9 cellular contexts compared by ENCODE assay signal in genomic region chr10:77004917-77005564, GRCh38.
A peak's percentile ranks its signal among the peaks of the same experiment; 100 is the strongest.
DNase-seq lines count a peak whose midpoint lies in the region; ATAC-seq and TF ChIP-seq lines count a peak whose summit lies in the region.
"Had no signal": no experiment of that assay in that cellular context is flagged by ENCODE, and none has a peak within 500 bp of the region (broad histone marks: within the 10 kb centered on the region; RNA-seq: fewer than 3 reads in every experiment).

No MANE protein-coding gene starts in this region.

- H3K4me1 ChIP-seq in IMR-90 (ENCODE audit: control insufficient read depth, insufficient read depth, low read length), result no peaks in the 10 kb centered on the region
- no peaks in the 10 kb centered on the region for H3K4me1 ChIP-seq in ovary (ENCODE audit: insufficient read depth)

- CTCF ChIA-PET in IMR-90 (lab: Yijun Ruan, JAX), result interaction anchor here (0.9 to 1.8 kb wide), 8 partner anchors 12 to 1603 kb away, joined by 3 to 9 read pairs (median 4); partner anchors contain the start of gene ZNF503

- H3K23ac ChIP-seq in IMR-90 (ENCODE audit: low read depth, low read length), result no peak overlapping the region

- peak; percentile 92 for ATAC-seq in IMR-90 (ENCODE audit: low read depth)
- no peak for ATAC-seq in GM18520 (IDR thresholded peaks at IDR 0.05; ENCODE audit: unreplicated experiment)

- peak; percentile 72 for TF ChIP-seq RAD21 in IMR-90 (IDR thresholded peaks at IDR 0.05; ENCODE audit: low read length)

- no peak overlapping the region for H4K91ac ChIP-seq in IMR-90 (ENCODE audit: insufficient read depth, low read depth, low read length)

- H2BK20ac ChIP-seq in IMR-90 (ENCODE audit: low read depth, low read length), result no peak overlapping the region

- TF ChIP-seq CTCF in IMR-90 (conservative IDR thresholded peaks at IDR 0.05; ENCODE audit: low read depth, low read length) (peak; percentile 74), foreskin fibroblast (IDR thresholded peaks at IDR 0.05; ENCODE audit: low read depth, low read length) (peak; percentile 70), ovary (IDR thresholded peaks at IDR 0.05) (peak; percentile 54 to 71 (median 63))

- H4K20me1 ChIP-seq in IMR-90 (ENCODE audit: insufficient read depth, low read length), result no peaks in the 10 kb centered on the region; the same call in 1 of the 2 replicates
- H4K20me1 ChIP-seq: BLaER1 treated with 17β-estradiol and CSF1 and Interleukin-3, amounts not matched to agents 10 nM and 100 nM had no signal

- H2AFZ ChIP-seq in IMR-90 (replicated peaks; ENCODE audit: low read length, poor library complexity), result no peak overlapping the region

- BruUV-seq in IMR-90 (replicated peaks; lab: Mats Ljungman, UMichigan), result no TSS peak

- intact Hi-C loops in IMR-90 (cut with micrococcal nuclease), result loop anchor here (1.0 to 5.0 kb wide), 3 partner anchors 107 to 1603 kb away; partner anchors contain the start of gene ZNF503
- intact Hi-C loops in ovary (cut with DNase I), result loop anchor here in 1 of 4 donors (10.0 kb wide), 1 partner anchor 970 kb away; no protein-coding TSS in a partner anchor

- no peak overlapping the region for H3K18ac ChIP-seq in IMR-90 (ENCODE audit: low read depth, low read length)

- no peak overlapping the region for H3K4ac ChIP-seq in IMR-90 (ENCODE audit: low read depth, low read length)

- POLR2A ChIA-PET in IMR-90 (lab: Charles Lee; ENCODE audit: unreplicated experiment), result no interaction called here

- no peak overlapping the region for H2BK15ac ChIP-seq in IMR-90 (ENCODE audit: low read depth, low read length)

- H2BK120ac ChIP-seq in IMR-90 (ENCODE audit: low read depth, low read length), result no peak overlapping the region

- H2AK5ac ChIP-seq in IMR-90 (ENCODE audit: low read depth, low read length), result no peak overlapping the region; the same call in 1 of the 2 replicates

- TF ChIP-seq EP300 in ovary (IDR thresholded peaks at IDR 0.05), result no peak

- no peak overlapping the region for H2BK5ac ChIP-seq in IMR-90 (ENCODE audit: low read depth, low read length, poor library complexity, severe bottlenecking)

- H3K56ac ChIP-seq in IMR-90 (ENCODE audit: extremely low read depth, insufficient read depth, low read length), result no peak overlapping the region

- H3K4me3 ChIP-seq in IMR-90 (ENCODE audit: insufficient read depth, low read depth, low read length), result no peak overlapping the region
- H3K4me3 ChIP-seq in SK-N-MC, result no peak overlapping the region
- H3K4me3 ChIP-seq in foreskin fibroblast (ENCODE audit: low read depth in 1 of 2, low read length in 2 of 2), result no peak overlapping the region
- no peak overlapping the region for H3K4me3 ChIP-seq in ovary
- H3K4me3 ChIP-seq: BLaER1 treated with 17β-estradiol and CSF1 and Interleukin-3, amounts not matched to agents 10 nM and 100 nM had no signal

- no peak overlapping the region for H2AK9ac ChIP-seq in IMR-90 (replicated peaks; ENCODE audit: low read depth, low read length, poor library complexity)

- no peak overlapping the region for H4K8ac ChIP-seq in IMR-90 (ENCODE audit: low read depth in 2 of 2, low read length in 2 of 2)

- no peak overlapping the region for H3K4me2 ChIP-seq in IMR-90 (ENCODE audit: low read depth, low read length)
- H3K4me2 ChIP-seq: BLaER1 treated with 17β-estradiol and CSF1 and Interleukin-3, amounts not matched to agents 10 nM and 100 nM had no signal

- H3K79me1 ChIP-seq in IMR-90 (ENCODE audit: low read depth in 1 of 2, low read length in 2 of 2), result no peaks in the 10 kb centered on the region

- H3K9me3 ChIP-seq in IMR-90 (ENCODE audit: control insufficient read depth, insufficient read depth, low read length), result peaks cover 6% of the 10 kb centered on the region
- H3K9me3 ChIP-seq in SK-N-MC (ENCODE audit: low read depth, low read length), result no peaks in the 10 kb centered on the region
- no peaks in the 10 kb centered on the region for H3K9me3 ChIP-seq in ovary
- H3K9me3 ChIP-seq: BLaER1 treated with 17β-estradiol and CSF1 and Interleukin-3, amounts not matched to agents 10 nM and 100 nM had no signal

- TF ChIP-seq POLR2A in IMR-90 (IDR thresholded peaks at IDR 0.05; ENCODE audit: low read depth, low read length), result no peak
- no peak for TF ChIP-seq POLR2A in ovary (IDR thresholded peaks at IDR 0.05)

- 100% methylated on average over 1 of the region's 3 CpGs; no CpG with 5 or more reads in 1 of the 2 experiments for WGBS in IMR-90 (ENCODE audit: extremely low coverage in 2 of 2, insufficient read length in 1 of 2), 2 experiments
- WGBS in ovary, 3 donors, result 63 to 72% (median 65%) methylated on average over 3 of the region's 3 CpGs

- H3K9ac ChIP-seq in IMR-90 (ENCODE audit: low read depth, low read length) (no peak overlapping the region), SK-N-MC (ENCODE audit: insufficient read length) (no peak overlapping the region)
- H3K9ac ChIP-seq: BLaER1 treated with 17β-estradiol and CSF1 and Interleukin-3, amounts not matched to agents 10 nM and 100 nM had no signal

- no peak overlapping the region for H3K14ac ChIP-seq in IMR-90 (replicated peaks; ENCODE audit: low read depth, low read length)

- H3K27me3 ChIP-seq in IMR-90 (ENCODE audit: control insufficient read depth, insufficient read depth, low read length), result no peaks in the 10 kb centered on the region
- H3K27me3 ChIP-seq in ovary, result no peaks in the 10 kb centered on the region
- H3K27me3 ChIP-seq: BLaER1 treated with 17β-estradiol and CSF1 and Interleukin-3, amounts not matched to agents 10 nM and 100 nM had no signal

- DNase-seq in NCI-H2029 treated with DMSO at 0.1 percent for 48 hours (lab: John Stamatoyannopoulos, UW) (peak; percentile 1), NCI-H2029 (lab: John Stamatoyannopoulos, UW) (no peak), IMR-90 (peak; percentile 58), SK-N-MC (ENCODE audit: low read depth, low spot score) (peak; percentile 24), foreskin fibroblast (peak; percentile 41 to 80), ovary (no peak)
- DNase-seq in stimulated activated CD4-positive, alpha-beta T cell treated with anti-CD3 and anti-CD28 coated beads, Interleukin-1b, Interleukin-23, amount 100 ng/mL, for 48 hours, result no peak

- H4K5ac ChIP-seq in IMR-90 (ENCODE audit: low read depth, low read length), result no peak overlapping the region

- dilution Hi-C loops in IMR-90 (cut with HindIII; ENCODE audit: low sequenced_read_pairs, unreplicated experiment), result no loop called here

- in situ Hi-C loops in IMR-90 (cut with MboI; ENCODE audit: low sequenced_read_pairs), result no loop called here

- H3K27ac ChIP-seq in IMR-90 (ENCODE audit: insufficient read depth, low read length) (no peak overlapping the region), SK-N-MC (no peak overlapping the region), ovary (no peak overlapping the region)
- H3K27ac ChIP-seq: BLaER1 treated with 17β-estradiol and CSF1 and Interleukin-3, amounts not matched to agents 10 nM and 100 nM had no signal

- H3K36me3 ChIP-seq in IMR-90 (ENCODE audit: control insufficient read depth, insufficient read depth, low read length) (no peaks in the 10 kb centered on the region; the same call in 1 of the 2 replicates), SK-N-MC (ENCODE audit: insufficient read depth, low read length) (no peaks in the 10 kb centered on the region), ovary (no peaks in the 10 kb centered on the region)
- H3K36me3 ChIP-seq: BLaER1 treated with 17β-estradiol and CSF1 and Interleukin-3, amounts not matched to agents 10 nM and 100 nM had no signal

- no peaks in the 10 kb centered on the region for H3K9me1 ChIP-seq in IMR-90 (ENCODE audit: insufficient read depth, low read length)

TF ChIP-seq in IMR-90, 13 proteins besides CTCF, POLR2A, EP300 and RAD21:
- TF ChIP-seq SMC3 (IDR thresholded peaks at IDR 0.05; ENCODE audit: low read depth, low read length) (peak; percentile 50), CEBPB (IDR thresholded peaks at IDR 0.05; ENCODE audit: low read depth, low read length) (no peak)

Comparison
In these comparisons a context has a peak if more than half of its experiments do, and no peak if none do; other contexts are left out.
1. DNase-seq: peak in NCI-H2029 treated with DMSO at 0.1 percent for 48 hours (single experiment), IMR-90 (single experiment), SK-N-MC (single experiment) and foreskin fibroblast (2 of 2); none in NCI-H2029 (single experiment), ovary (0 of 5) and stimulated activated CD4-positive, alpha-beta T cell treated with anti-CD3 and anti-CD28 coated beads, Interleukin-1b, Interleukin-23, amount 100 ng/mL, for 48 hours (single experiment).
2. Peak in every context shown above with its lines, with median percentiles within 50 percentile points of each other: CTCF ChIP-seq.